ENCODE assay signal across 14 cellular contexts in genomic region chr5:543351-543750, GRCh38. TPM values are rescaled to one million over a fixed set of nuclear protein-coding genes. Genes with fewer than 3 reads are reported as not detected.
DNase-seq lines count a peak whose midpoint lies in the region; ATAC-seq and TF ChIP-seq lines count a peak whose summit lies in the region.
"Had no signal": no experiment of that assay in that cellular context is flagged by ENCODE, and none has a peak within 500 bp of the region (broad histone marks: within the 10 kb centered on the region; RNA-seq: fewer than 3 reads in every experiment).

No MANE protein-coding gene starts in this region.

- DNase-seq in lower lobe of right lung (peak; percentile 29), Caco-2 (no peak), NCI-H345 (lab: John Stamatoyannopoulos, UW) (no peak)

- H3K27me3 Mint-ChIP-seq in Caco-2 (ENCODE audit: insufficient read depth, unreplicated experiment): no peaks in the 10 kb centered on the region

- peaks cover 0 to 8% (median 0%) of the 10 kb centered on the region in 11 experiments; a peak in 4 of 22 replicates for H3K9me3 ChIP-seq in BLaER1 treated with 17β-estradiol and CSF1 and Interleukin-3, amounts not matched to agents 10 nM and 100 nM (replicated peaks in 1 of 11)
- H3K9me3 ChIP-seq in SU-DHL-6 (ENCODE audit: insufficient read depth, low read length) (no peaks in the 10 kb centered on the region), lower lobe of right lung (no peaks in the 10 kb centered on the region), Caco-2 (no peaks in the 10 kb centered on the region)
- H3K9me3 ChIP-seq: right lobe of liver, stomach had no signal

- H3K9me3 Mint-ChIP-seq in Caco-2 (ENCODE audit: unreplicated experiment): no peaks in the 10 kb centered on the region
- H3K9me3 Mint-ChIP-seq: activated CD4-positive, alpha-beta T cell treated with anti-CD3 and anti-CD28 coated beads, Interleukin-2, amount 10 ng/mL, durations not matched to agents 24 days and 14 days; nephron had no signal

- no peaks in the 10 kb centered on the region for H3K79me2 ChIP-seq in SU-DHL-6 (ENCODE audit: insufficient read depth, low read length)

- intact Hi-C loops in lower lobe of right lung (cut with DNase I) (no loop called here), Caco-2 (cut with micrococcal nuclease; ENCODE audit: unreplicated experiment) (no loop called here)

- ATAC-seq in GM18511 (IDR thresholded peaks at IDR 0.05; ENCODE audit: unreplicated experiment) (peak; percentile 18), lower lobe of right lung (no peak), GM18517 (IDR thresholded peaks at IDR 0.05; ENCODE audit: unreplicated experiment) (no peak), HG03159 (IDR thresholded peaks at IDR 0.05; ENCODE audit: unreplicated experiment) (no peak)

- TF ChIP-seq CTCF in SU-DHL-6 (IDR thresholded peaks at IDR 0.05; ENCODE audit: insufficient read depth, low read length, poor library complexity, severe bottlenecking) (no peak), lower lobe of right lung (IDR thresholded peaks at IDR 0.05) (no peak), Caco-2 (IDR thresholded peaks at IDR 0.05; ENCODE audit: insufficient read depth in 1 of 2, low read depth in 1 of 2, low read length in 1 of 2, severe bottlenecking in 1 of 2, unreplicated experiment in 1 of 2) (no peak)

- peak overlapping the region in 9 of 11 experiments; percentile 43 to 84 (median 75); a peak in 17 of 22 replicates for H3K27ac ChIP-seq in BLaER1 treated with 17β-estradiol and CSF1 and Interleukin-3, amounts not matched to agents 10 nM and 100 nM
- H3K27ac ChIP-seq in SU-DHL-6 (ENCODE audit: low read depth, low read length): peak overlapping the region; percentile 67
- H3K27ac ChIP-seq in lower lobe of right lung: no peak overlapping the region
- H3K27ac ChIP-seq: right lobe of liver had no signal

- peak overlapping the region in 5 of 10 experiments; percentile 15 to 45 (median 26); a peak in 4 of 20 replicates for H3K4me3 ChIP-seq in BLaER1 treated with 17β-estradiol and CSF1 and Interleukin-3, amounts not matched to agents 10 nM and 100 nM
- H3K4me3 ChIP-seq in SU-DHL-6 (ENCODE audit: insufficient read depth, low read length, poor library complexity, severe bottlenecking) (peak overlapping the region; percentile 40), lower lobe of right lung (no peak overlapping the region), Caco-2 (ENCODE audit: low read depth, low read length) (no peak overlapping the region)
- H3K4me3 ChIP-seq: right lobe of liver had no signal

- H3K4me1 Mint-ChIP-seq in Caco-2 (ENCODE audit: low read depth, unreplicated experiment): no peaks in the 10 kb centered on the region

- no peak overlapping the region for H3K4me3 Mint-ChIP-seq in Caco-2 (ENCODE audit: unreplicated experiment)
- H3K4me3 Mint-ChIP-seq: nephron had no signal

- CTCF ChIA-PET in Caco-2 (lab: Charles Lee): no interaction called here

- H3F3A ChIP-seq in SU-DHL-6 (ENCODE audit: insufficient read depth): no peaks in the 10 kb centered on the region

- BruUV-seq in Caco-2 (replicated peaks; lab: Mats Ljungman, UMichigan): no TSS peak

- H2AFZ ChIP-seq in SU-DHL-6 (ENCODE audit: low read depth, low read length, severe bottlenecking): peak overlapping the region; percentile 84

- H3K27ac Mint-ChIP-seq in Caco-2 (ENCODE audit: unreplicated experiment): no peak overlapping the region
- H3K27ac Mint-ChIP-seq: nephron had no signal

- peaks cover 0 to 84% (median 0%) of the 10 kb centered on the region in 11 experiments; a peak in 9 of 22 replicates for H4K20me1 ChIP-seq in BLaER1 treated with 17β-estradiol and CSF1 and Interleukin-3, amounts not matched to agents 10 nM and 100 nM
- no peaks in the 10 kb centered on the region for H4K20me1 ChIP-seq in SU-DHL-6 (ENCODE audit: low read depth, low read length)

- H3K9ac ChIP-seq in BLaER1 treated with 17β-estradiol and CSF1 and Interleukin-3, amounts not matched to agents 10 nM and 100 nM: peak overlapping the region in 6 of 11 experiments; percentile 18 to 75 (median 67); a peak in 11 of 22 replicates
- H3K9ac ChIP-seq in SU-DHL-6 (ENCODE audit: low read length): peak overlapping the region; percentile 53

- H3K36me3 ChIP-seq in BLaER1 treated with 17β-estradiol and CSF1 and Interleukin-3, amounts not matched to agents 10 nM and 100 nM: no peaks in the 10 kb centered on the region
- H3K36me3 ChIP-seq in SU-DHL-6 (ENCODE audit: low read length): no peaks in the 10 kb centered on the region
- H3K36me3 ChIP-seq in lower lobe of right lung: no peaks in the 10 kb centered on the region
- H3K36me3 ChIP-seq in Caco-2 (ENCODE audit: control insufficient read depth, insufficient read depth, low read length): no peaks in the 10 kb centered on the region
- H3K36me3 ChIP-seq: heart right ventricle, right lobe of liver, stomach had no signal

- peaks cover 0 to 91% (median 0%) of the 10 kb centered on the region in 11 experiments; a peak in 10 of 22 replicates for H3K27me3 ChIP-seq in BLaER1 treated with 17β-estradiol and CSF1 and Interleukin-3, amounts not matched to agents 10 nM and 100 nM
- H3K27me3 ChIP-seq in SU-DHL-6 (ENCODE audit: low read length): no peaks in the 10 kb centered on the region
- H3K27me3 ChIP-seq in lower lobe of right lung (ENCODE audit: low read depth): peaks cover 77% of the 10 kb centered on the region
- H3K27me3 ChIP-seq in Caco-2 (replicated peaks; ENCODE audit: control insufficient read depth, insufficient read depth, low read length): no peaks in the 10 kb centered on the region
- H3K27me3 ChIP-seq: right lobe of liver had no signal

- H3K4me1 ChIP-seq in BLaER1 treated with 17β-estradiol and CSF1 and Interleukin-3, amounts not matched to agents 10 nM and 100 nM: peaks cover 27 to 31% (median 29%) of the 10 kb centered on the region in 10 experiments
- peaks cover 12% of the 10 kb centered on the region for H3K4me1 ChIP-seq in lower lobe of right lung
- H3K4me1 ChIP-seq in Caco-2: peaks cover 10% of the 10 kb centered on the region
- H3K4me1 ChIP-seq: right lobe of liver had no signal

- POLR2A ChIA-PET in Caco-2 (lab: Charles Lee): no interaction called here

- H3K36me3 Mint-ChIP-seq in Caco-2 (ENCODE audit: insufficient read depth, unreplicated experiment): no peaks in the 10 kb centered on the region
- H3K36me3 Mint-ChIP-seq: activated naive CD8-positive, alpha-beta T cell had no signal

- peak overlapping the region; percentile 83 to 95 (median 88) for H3K4me2 ChIP-seq in BLaER1 treated with 17β-estradiol and CSF1 and Interleukin-3, amounts not matched to agents 10 nM and 100 nM
- H3K4me2 ChIP-seq in SU-DHL-6 (ENCODE audit: low read depth, low read length, poor library complexity, severe bottlenecking): peak overlapping the region; percentile 56

- no peaks in the 10 kb centered on the region for H3K9me2 ChIP-seq in SU-DHL-6 (replicated peaks; ENCODE audit: insufficient read depth, low read length)

RNA-seq across cellular contexts. Expression of gene SLC9A3, which starts 19.1 kb away (rescaled TPM):
- total RNA-seq in lower lobe of right lung: 1.1 TPM
- 3.4 and 3.7 TPM in 2 replicates for total RNA-seq in Caco-2 (2022)
